In genomic region chr5:1795506-1795905, GRCh38 we compare ENCODE assay signal across 20 cellular contexts. TPM values are rescaled to one million over a fixed set of nuclear protein-coding genes. Genes with fewer than 3 reads are reported as not detected.
DNase-seq lines count a peak whose midpoint lies in the region; ATAC-seq and TF ChIP-seq lines count a peak whose summit lies in the region.
"Had no signal": no experiment of that assay in that cellular context is flagged by ENCODE, and none has a peak within 500 bp of the region (broad histone marks: within the 10 kb centered on the region; RNA-seq: fewer than 3 reads in every experiment).

No MANE protein-coding gene starts in this region.

- no peak overlapping the region for H3K9ac ChIP-seq in skeletal muscle satellite cell (ENCODE audit: low read depth, low read length)

- H3K27ac ChIP-seq in upper lobe of right lung: no peak overlapping the region
- H3K27ac ChIP-seq: adrenal gland, C4-2B, lower lobe of right lung had no signal

- CTCF ChIA-PET in activated CD8-positive, alpha-beta memory T cell treated with anti-CD3 and anti-CD28 coated beads, Interleukin-2, amount 10 ng/mL, durations not matched to agents 7 days and 5 days (lab: Charles Lee): interaction anchor here (1.5 kb wide), 1 partner anchor 23 kb away, joined by 3 read pairs; no protein-coding TSS in a partner anchor

- H3K4me1 ChIP-seq in skeletal muscle satellite cell (ENCODE audit: control insufficient read depth, insufficient read depth, low read length) (peaks cover 76% of the 10 kb centered on the region), upper lobe of right lung (peaks cover 6% of the 10 kb centered on the region)

- H3K9me3 ChIP-seq in skeletal muscle satellite cell (replicated peaks; ENCODE audit: low read length) (no peaks in the 10 kb centered on the region), upper lobe of right lung (no peaks in the 10 kb centered on the region)
- H3K9me3 ChIP-seq: adrenal gland, lower lobe of right lung had no signal

- H3K27ac Mint-ChIP-seq in activated CD8-positive, alpha-beta memory T cell treated with anti-CD3 and anti-CD28 coated beads, Interleukin-2, amount 10 ng/mL, durations not matched to agents 7 days and 5 days: peak overlapping the region; percentile 98
- H3K27ac Mint-ChIP-seq in IgD-negative memory B cell (peak overlapping the region in 2 of 3 donors; percentile 53 to 82), endothelial cell (ENCODE audit: unreplicated experiment) (no peak overlapping the region)
- H3K27ac Mint-ChIP-seq: activated B cell treated with CpG ODN at 0.5 μM for 24 hours had no signal

- no peak overlapping the region for H3K4me3 ChIP-seq in skeletal muscle satellite cell (ENCODE audit: low read length)
- no peak overlapping the region for H3K4me3 ChIP-seq in upper lobe of right lung
- H3K4me3 ChIP-seq: adrenal gland, lower lobe of right lung, SJSA1 had no signal

- H3K9me3 Mint-ChIP-seq in activated CD8-positive, alpha-beta memory T cell treated with anti-CD3 and anti-CD28 coated beads, Interleukin-2, amount 10 ng/mL, durations not matched to agents 7 days and 5 days (ENCODE audit: low read depth): no peaks in the 10 kb centered on the region
- no peaks in the 10 kb centered on the region for H3K9me3 Mint-ChIP-seq in IgD-negative memory B cell
- H3K9me3 Mint-ChIP-seq in endothelial cell (ENCODE audit: unreplicated experiment): no peaks in the 10 kb centered on the region
- H3K9me3 Mint-ChIP-seq: activated B cell treated with CpG ODN at 0.5 μM for 24 hours had no signal

- intact Hi-C loops in upper lobe of right lung (cut with DNase I): no loop called here

- H3K27me3 ChIP-seq in skeletal muscle satellite cell (ENCODE audit: control insufficient read depth, insufficient read depth, low read length) (no peaks in the 10 kb centered on the region), upper lobe of right lung (no peaks in the 10 kb centered on the region)
- H3K27me3 ChIP-seq: adrenal gland, SJSA1 had no signal

- DNase-seq in activated CD8-positive, alpha-beta memory T cell treated with anti-CD3 and anti-CD28 coated beads, Interleukin-2, amount 10 ng/mL, durations not matched to agents 7 days and 5 days: no peak
- DNase-seq in activated CD8-positive, alpha-beta memory T cell treated with anti-CD3 and anti-CD28 coated beads for 24 hours: no peak
- DNase-seq in endothelial cell (ENCODE audit: low spot score): no peak
- DNase-seq in upper lobe of right lung: no peak
- DNase-seq: activated B cell treated with CpG ODN at 0.5 μM for 24 hours, adrenal gland, lower lobe of right lung, NCI-H1417, NCI-H446 treated with DMSO at 0.1 percent for 48 hours, occipital lobe, retina, T-helper 9 cell had no signal

- peak overlapping the region; percentile 56 for H3K4me2 ChIP-seq in skeletal muscle satellite cell (ENCODE audit: low read length)

- H3K4me3 Mint-ChIP-seq in activated CD8-positive, alpha-beta memory T cell treated with anti-CD3 and anti-CD28 coated beads, Interleukin-2, amount 10 ng/mL, durations not matched to agents 7 days and 5 days: no peak overlapping the region
- H3K4me3 Mint-ChIP-seq in IgD-negative memory B cell (peak overlapping the region in 2 of 4 donors; percentile 39 to 82), endothelial cell (ENCODE audit: unreplicated experiment) (peak overlapping the region; percentile 29)
- H3K4me3 Mint-ChIP-seq: activated B cell treated with CpG ODN at 0.5 μM for 24 hours had no signal

- H3K27me3 Mint-ChIP-seq in activated CD8-positive, alpha-beta memory T cell treated with anti-CD3 and anti-CD28 coated beads, Interleukin-2, amount 10 ng/mL, durations not matched to agents 7 days and 5 days: no peaks in the 10 kb centered on the region
- H3K27me3 Mint-ChIP-seq in IgD-negative memory B cell: no peaks in the 10 kb centered on the region
- peaks cover 5% of the 10 kb centered on the region for H3K27me3 Mint-ChIP-seq in endothelial cell (ENCODE audit: unreplicated experiment)
- H3K27me3 Mint-ChIP-seq: activated B cell treated with CpG ODN at 0.5 μM for 24 hours had no signal

- ATAC-seq in activated CD8-positive, alpha-beta memory T cell treated with anti-CD3 and anti-CD28 coated beads, Interleukin-2, amount 10 ng/mL, durations not matched to agents 7 days and 5 days: no peak
- no peak for ATAC-seq in HG03097 (IDR thresholded peaks at IDR 0.05; ENCODE audit: low FRiP score, unreplicated experiment)
- no peak for ATAC-seq in GM21528 (IDR thresholded peaks at IDR 0.05; ENCODE audit: low FRiP score, unreplicated experiment)
- no peak for ATAC-seq in upper lobe of right lung
- ATAC-seq: HCT116, lower lobe of right lung, Panc1 had no signal

- H3K36me3 Mint-ChIP-seq in activated CD8-positive, alpha-beta memory T cell treated with anti-CD3 and anti-CD28 coated beads, Interleukin-2, amount 10 ng/mL, durations not matched to agents 7 days and 5 days: peaks cover 33% of the 10 kb centered on the region
- H3K36me3 Mint-ChIP-seq in IgD-negative memory B cell: peaks cover 2% of the 10 kb centered on the region
- H3K36me3 Mint-ChIP-seq in endothelial cell (ENCODE audit: low read depth, unreplicated experiment): peaks cover 4% of the 10 kb centered on the region

- H3K36me3 ChIP-seq in skeletal muscle satellite cell (ENCODE audit: insufficient read depth, low read length) (peaks cover 23% of the 10 kb centered on the region), upper lobe of right lung (peaks cover 13% of the 10 kb centered on the region)

- H3K4me1 Mint-ChIP-seq in activated CD8-positive, alpha-beta memory T cell treated with anti-CD3 and anti-CD28 coated beads, Interleukin-2, amount 10 ng/mL, durations not matched to agents 7 days and 5 days: peaks cover 75% of the 10 kb centered on the region
- H3K4me1 Mint-ChIP-seq in IgD-negative memory B cell (peaks cover 30 to 32% (median 31%) of the 10 kb centered on the region in 3 donors), endothelial cell (ENCODE audit: unreplicated experiment) (peaks cover 20% of the 10 kb centered on the region)

- TF ChIP-seq CTCF in endothelial cell (IDR thresholded peaks at IDR 0.05; ENCODE audit: unreplicated experiment) (no peak), upper lobe of right lung (IDR thresholded peaks at IDR 0.05) (no peak)

RNA-seq across cellular contexts. Expression of gene MRPL36, which starts 4.1 kb away (rescaled TPM):
- total RNA-seq in activated CD8-positive, alpha-beta memory T cell treated with anti-CD3 and anti-CD28 coated beads, Interleukin-2, amount 10 ng/mL, durations not matched to agents 7 days and 5 days: 10 to 100 TPM; 62.0 to 84.7 TPM
- 66.9 TPM for polyA plus RNA-seq in IgD-negative memory B cell
- total RNA-seq in endothelial cell (ENCODE audit: unreplicated experiment) (32.5 TPM), upper lobe of right lung (29.4 TPM)
- total RNA-seq in skeletal muscle satellite cell (2012; rRNA removed): 54.8 and 71.0 TPM in 2 replicates

RNA-seq across cellular contexts. Expression of gene NDUFS6, which starts 5.7 kb away (rescaled TPM):
- total RNA-seq in activated CD8-positive, alpha-beta memory T cell treated with anti-CD3 and anti-CD28 coated beads, Interleukin-2, amount 10 ng/mL, durations not matched to agents 7 days and 5 days: 10 to 100 TPM; 35.2 to 37.5 TPM
- 66.5 TPM for polyA plus RNA-seq in IgD-negative memory B cell
- total RNA-seq in endothelial cell (ENCODE audit: unreplicated experiment): 31.0 TPM
- total RNA-seq in skeletal muscle satellite cell (2012; rRNA removed): 28.8 and 35.5 TPM in 2 replicates
- total RNA-seq in upper lobe of right lung: 23.5 TPM
